Comparison of ENCODE assay signal across 29 cellular contexts in the genomic region with DNA sequence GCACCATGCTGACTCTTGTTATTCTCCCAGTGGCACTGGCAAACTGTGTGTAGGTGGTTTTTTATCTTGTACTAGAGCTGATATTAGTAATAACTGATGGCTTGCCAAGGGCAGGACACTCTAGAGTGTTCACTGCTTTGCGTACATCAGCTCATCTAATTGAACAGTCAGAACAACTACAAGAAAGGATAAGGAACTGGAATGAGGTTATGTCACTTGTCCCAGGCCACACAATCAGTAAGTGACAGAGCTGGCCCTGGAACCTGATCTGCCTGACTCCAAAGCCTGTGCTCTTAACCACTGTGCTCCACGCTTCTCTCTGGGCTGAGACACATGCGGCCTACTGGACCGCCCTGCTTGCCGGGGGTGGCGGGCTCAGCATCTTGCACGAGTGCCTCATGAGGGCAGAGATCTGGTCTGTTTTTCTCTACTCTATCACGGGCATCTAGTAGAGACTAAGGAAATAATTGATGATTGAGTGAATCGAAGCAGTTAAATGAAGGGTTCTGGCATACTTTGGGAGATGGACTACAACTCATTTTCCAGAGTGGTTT.
"Had no signal": no experiment of that assay in that cellular context is flagged by ENCODE, and none has a peak within 500 bp of the region (broad histone marks: within the 10 kb centered on the region; RNA-seq: fewer than 3 reads in every experiment).

No MANE protein-coding gene starts in this region.

- H3K27ac ChIP-seq: neutrophil, pancreas, prostate gland, right lobe of liver, sigmoid colon, suprapubic skin, testis, tibial artery, transverse colon, upper lobe of right lung, uterus had no signal

- H3K9me3 Mint-ChIP-seq: naive thymus-derived CD8-positive, alpha-beta T cell; natural killer cell treated with Interleukin-12 subunit alpha and Interleukin-12 subunit beta and Interleukin-15 and Interleukin-18, amount 100 ng/mL, for 72 hours; nephron progenitor cell; stimulated activated memory B cell treated with anti-CD40 and anti-IgM and Interleukin-4, amounts not matched to agents 10 μg/mL and 1 μg/mL and 100 μg/mL, for 72 hours; stimulated activated naive CD8-positive, alpha-beta T cell treated with anti-CD3 and anti-CD28 coated beads, Interleukin-15, amount 100 ng/mL, for 72 hours; type B pancreatic cell had no signal

- H3K4me3 Mint-ChIP-seq: natural killer cell treated with Interleukin-12 subunit alpha and Interleukin-12 subunit beta and Interleukin-15 and Interleukin-18, amount 100 ng/mL, for 72 hours; nephron progenitor cell; neural crest cell; stimulated activated memory B cell treated with anti-CD40 and anti-IgM and Interleukin-4, amounts not matched to agents 10 μg/mL and 1 μg/mL and 100 μg/mL, for 72 hours; stimulated activated naive CD8-positive, alpha-beta T cell treated with anti-CD3 and anti-CD28 coated beads, Interleukin-15, amount 100 ng/mL, for 72 hours; type B pancreatic cell had no signal

- H3K36me3 ChIP-seq: pancreas, uterus had no signal

- DNase-seq: naive thymus-derived CD8-positive, alpha-beta T cell; nephron progenitor cell; nucleus accumbens; pancreas; retina; right cardiac atrium; right lobe of liver; sigmoid colon; small intestine; stimulated activated CD4-positive, alpha-beta T cell treated with anti-CD3 and anti-CD28 coated beads, Interleukin-15, amount 100 ng/mL, for 24 hours; stimulated activated CD4-positive, alpha-beta T cell treated with anti-CD3 and anti-CD28 coated beads, Interleukin-2, amount 100 ng/mL, for 24 hours; stimulated activated CD4-positive, alpha-beta T cell treated with anti-CD3 and anti-CD28 coated beads, Interleukin-2, amount 100 ng/mL, for 48 hours; stimulated activated CD4-positive, alpha-beta T cell treated with anti-CD3 and anti-CD28 coated beads, Interleukin-4, amount 100 ng/mL, for 24 hours; stimulated activated naive CD4-positive, alpha-beta T cell; stimulated activated naive CD8-positive, alpha-beta T cell treated with anti-CD3 and anti-CD28 coated beads, Interleukin-15, amount 100 ng/mL, for 72 hours; stimulated activated naive CD8-positive, alpha-beta T cell treated with anti-CD3 and anti-CD28 coated beads, Interleukin-15, Interleukin-2, amounts not matched to agents 100 U/mL and 50 U/mL, for 24 hours; substantia nigra; testis; tibial artery; transverse colon; upper lobe of right lung; uterus had no signal

- H3K27me3 ChIP-seq: neutrophil, pancreas, right lobe of liver, sigmoid colon, suprapubic skin, testis, tibial artery, transverse colon, upper lobe of right lung, uterus had no signal

- H3K27me3 Mint-ChIP-seq: naive thymus-derived CD8-positive, alpha-beta T cell; natural killer cell treated with Interleukin-12 subunit alpha and Interleukin-12 subunit beta and Interleukin-15 and Interleukin-18, amount 100 ng/mL, for 72 hours; stimulated activated memory B cell treated with anti-CD40 and anti-IgM and Interleukin-4, amounts not matched to agents 10 μg/mL and 1 μg/mL and 100 μg/mL, for 72 hours; stimulated activated naive CD8-positive, alpha-beta T cell treated with anti-CD3 and anti-CD28 coated beads, Interleukin-15, amount 100 ng/mL, for 72 hours; type B pancreatic cell had no signal

- H3K27ac Mint-ChIP-seq: natural killer cell treated with Interleukin-12 subunit alpha and Interleukin-12 subunit beta and Interleukin-15 and Interleukin-18, amount 100 ng/mL, for 72 hours; nephron progenitor cell; stimulated activated memory B cell treated with anti-CD40 and anti-IgM and Interleukin-4, amounts not matched to agents 10 μg/mL and 1 μg/mL and 100 μg/mL, for 72 hours; type B pancreatic cell had no signal

- H3K4me3 ChIP-seq: pancreas, prostate gland, right lobe of liver, sigmoid colon, suprapubic skin, testis, tibial artery, transverse colon, upper lobe of right lung, uterus had no signal

- H3K4me1 ChIP-seq: pancreas, prostate gland, suprapubic skin, testis, tibial artery, transverse colon, upper lobe of right lung, uterus had no signal

- H3K9me3 ChIP-seq: pancreas, prostate gland, right lobe of liver, sigmoid colon, suprapubic skin, testis, tibial artery, transverse colon, upper lobe of right lung, uterus had no signal

- H3K36me3 Mint-ChIP-seq: stimulated activated memory B cell treated with anti-CD40 and anti-IgM and Interleukin-4, amounts not matched to agents 10 μg/mL and 1 μg/mL and 100 μg/mL, for 72 hours had no signal

- H3K4me1 Mint-ChIP-seq: stimulated activated memory B cell treated with anti-CD40 and anti-IgM and Interleukin-4, amounts not matched to agents 10 μg/mL and 1 μg/mL and 100 μg/mL, for 72 hours; stimulated activated naive CD8-positive, alpha-beta T cell treated with anti-CD3 and anti-CD28 coated beads, Interleukin-15, amount 100 ng/mL, for 72 hours had no signal

- ATAC-seq: naive thymus-derived CD8-positive, alpha-beta T cell; natural killer cell treated with Interleukin-12 subunit alpha and Interleukin-12 subunit beta and Interleukin-15 and Interleukin-18, amount 100 ng/mL, for 72 hours; pancreas; stimulated activated memory B cell treated with anti-CD40 and anti-IgM and Interleukin-4, amounts not matched to agents 10 μg/mL and 1 μg/mL and 100 μg/mL, for 72 hours; stimulated activated naive CD8-positive, alpha-beta T cell treated with anti-CD3 and anti-CD28 coated beads, Interleukin-15, amount 100 ng/mL, for 72 hours; stimulated activated naive CD8-positive, alpha-beta T cell treated with anti-CD3 and anti-CD28 coated beads, Interleukin-15, Interleukin-2, amounts not matched to agents 100 U/mL and 50 U/mL, for 24 hours; upper lobe of right lung had no signal
